In the genomic region with DNA sequence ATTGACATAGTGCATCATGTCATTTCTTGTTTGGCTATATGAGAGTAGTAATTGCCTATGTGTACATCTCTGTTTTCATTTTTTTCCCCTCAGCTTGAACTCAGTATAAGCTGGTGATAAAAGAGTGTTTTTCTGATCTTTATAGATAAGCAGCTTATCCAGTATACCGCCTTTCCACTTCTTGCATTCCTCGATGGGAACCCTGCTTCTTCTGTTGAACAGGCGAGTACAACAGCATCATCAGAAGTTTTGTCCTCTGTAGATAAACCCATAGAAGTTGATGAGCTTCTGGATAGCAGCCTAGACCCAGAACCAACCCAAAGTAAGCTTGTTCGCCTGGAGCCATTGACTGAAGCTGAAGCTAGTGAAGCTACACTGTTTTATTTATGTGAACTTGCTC, we compare ENCODE assay signal across 1 cellular context.
TF ChIP-seq lines count a peak whose summit lies in the region.

No MANE protein-coding gene starts in this region.

TF ChIP-seq in K562, 482 proteins besides CTCF, POLR2A, EP300 and RAD21 (continued from another document):
- TF ChIP-seq CAMTA2 (CRISPR knock-in tag; conservative IDR thresholded peaks at IDR 0.05) (no peak), CBX3 (IDR thresholded peaks at IDR 0.05; ENCODE audit: borderline replicate concordance in 1 of 2, low read length in 2 of 2) (no peak), ARID1B (IDR thresholded peaks at IDR 0.05) (peak; percentile 78), HDGF (IDR thresholded peaks at IDR 0.05) (no peak), DPF2 (IDR thresholded peaks at IDR 0.05) (peak; percentile 67), TEAD4 (IDR thresholded peaks at IDR 0.05; ENCODE audit: low read length) (peak; percentile 84), TEAD4 (CRISPR knock-in tag; IDR thresholded peaks at IDR 0.05; ENCODE audit: borderline replicate concordance) (no peak)
TF ChIP-seq in K562: peak in this region for 9.
